In the genomic region with DNA sequence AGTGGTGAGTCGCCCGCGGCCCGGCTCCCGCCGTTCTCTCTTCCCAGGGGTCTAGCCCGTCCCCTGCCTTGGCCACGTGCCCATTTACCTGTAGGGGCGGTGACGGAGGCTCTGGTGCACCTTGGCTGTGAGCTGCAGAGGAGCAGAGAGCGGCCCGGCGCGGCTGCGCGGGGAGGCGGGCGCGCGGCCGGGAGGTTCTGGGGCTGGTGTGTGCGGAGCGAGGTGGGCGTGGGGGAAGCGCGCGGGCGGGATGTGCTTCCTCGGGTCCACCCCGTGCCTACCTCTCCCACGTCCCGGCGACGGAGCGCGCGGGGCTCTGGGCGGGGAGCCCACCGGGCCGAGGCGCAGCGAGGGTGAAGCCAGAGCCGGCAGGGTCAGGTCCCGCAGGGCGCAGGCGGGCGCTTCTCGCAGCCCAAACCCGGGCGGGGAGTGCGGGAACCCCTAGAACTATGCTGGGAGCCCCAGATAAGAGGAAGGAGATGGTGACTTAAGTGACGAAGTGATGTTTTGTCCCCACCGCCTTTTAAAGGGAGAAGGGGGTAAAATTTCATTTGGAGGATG, we compare ENCODE assay signal across 8 cellular contexts. TPM values are rescaled to one million over a fixed set of nuclear protein-coding genes. Genes with fewer than 3 reads are reported as not detected.
DNase-seq lines count a peak whose midpoint lies in the region; ATAC-seq and TF ChIP-seq lines count a peak whose summit lies in the region.

No MANE protein-coding gene starts in this region.

- H3K27ac ChIP-seq in SJSA1: peak overlapping the region; percentile 100

- peak overlapping the region; percentile 81 to 91 (median 89) for H3K4me3 Mint-ChIP-seq in brain

- peaks cover 53% of the 10 kb centered on the region for H3K36me3 ChIP-seq in SJSA1

- DNase-seq in activated T-cell treated with anti-CD3 and anti-CD28 coated beads for 48 hours (ENCODE audit: low read depth) (peak; percentile 42), SJSA1 (ENCODE audit: low read depth in 1 of 2, low spot score in 2 of 2) (no peak), kidney tubule cell (ENCODE audit: low spot score) (peak; percentile 74), KBM-7 (no peak)
- no peak for DNase-seq in activated T-cell treated with anti-CD3 and anti-CD28 coated beads, Interleukin-2, amount 50 U/mL, for 48 hours
- DNase-seq in stimulated activated CD4-positive, alpha-beta T cell treated with anti-CD3 and anti-CD28 coated beads, Interleukin-4, amount 100 ng/mL, for 24 hours: peak; percentile 60

- H3K4me1 Mint-ChIP-seq in brain: peaks cover 22% of the 10 kb centered on the region

- no peaks in the 10 kb centered on the region for H3K9me3 Mint-ChIP-seq in brain

- no peak overlapping the region for H3K27ac Mint-ChIP-seq in brain

- TF ChIP-seq CTCF in brain (conservative IDR thresholded peaks at IDR 0.05): no peak

- peaks cover 93% of the 10 kb centered on the region for H3K4me1 ChIP-seq in SJSA1 (replicated peaks)

- H3K4me3 ChIP-seq in SJSA1: peak overlapping the region; percentile 93

- H3K36me3 Mint-ChIP-seq in brain: peaks cover 5% of the 10 kb centered on the region

- H3K9me3 ChIP-seq in SJSA1 (replicated peaks): peaks cover 3% of the 10 kb centered on the region

- H3K27me3 Mint-ChIP-seq in brain: peaks cover 39% of the 10 kb centered on the region

- no peaks in the 10 kb centered on the region for H3K27me3 ChIP-seq in SJSA1 (replicated peaks)

- ATAC-seq in HG03095 (IDR thresholded peaks at IDR 0.05; ENCODE audit: unreplicated experiment): peak; percentile 6

- in situ Hi-C loops in KBM-7 (cut with MboI; ENCODE audit: low pct_unique_long_range_greater_than_20kb, low sequenced_read_pairs): no loop called here

RNA-seq across cellular contexts. Expression of a gene that starts 0.4 kb away (rescaled TPM):
- 39.8 and 60.4 TPM in 2 replicates for total RNA-seq in SJSA1 (2014; rRNA removed; shearing (Covaris generic))
- polyA plus RNA-seq in brain (ENCODE audit: insufficient read depth, low read depth, low replicate concordance): 7.8 TPM

RNA-seq across cellular contexts. Expression of a gene that starts 54.2 kb away (rescaled TPM):
- 0.34 and 3.8 TPM in 2 replicates for total RNA-seq in SJSA1 (2014; rRNA removed; shearing (Covaris generic))
- not detected for polyA plus RNA-seq in brain (ENCODE audit: insufficient read depth, low read depth, low replicate concordance)

Comparison
In these comparisons a context has a peak if more than half of its experiments do, and no peak if none do; other contexts are left out.
1. DNase-seq: peak in activated T-cell treated with anti-CD3 and anti-CD28 coated beads for 48 hours (single experiment), kidney tubule cell (single experiment) and stimulated activated CD4-positive, alpha-beta T cell treated with anti-CD3 and anti-CD28 coated beads, Interleukin-4, amount 100 ng/mL, for 24 hours (single experiment); none in activated T-cell treated with anti-CD3 and anti-CD28 coated beads, Interleukin-2, amount 50 U/mL, for 48 hours (0 of 2), SJSA1 (0 of 2) and KBM-7 (single experiment).